ENCODE assay signal across 8 cellular contexts in the genomic region with DNA sequence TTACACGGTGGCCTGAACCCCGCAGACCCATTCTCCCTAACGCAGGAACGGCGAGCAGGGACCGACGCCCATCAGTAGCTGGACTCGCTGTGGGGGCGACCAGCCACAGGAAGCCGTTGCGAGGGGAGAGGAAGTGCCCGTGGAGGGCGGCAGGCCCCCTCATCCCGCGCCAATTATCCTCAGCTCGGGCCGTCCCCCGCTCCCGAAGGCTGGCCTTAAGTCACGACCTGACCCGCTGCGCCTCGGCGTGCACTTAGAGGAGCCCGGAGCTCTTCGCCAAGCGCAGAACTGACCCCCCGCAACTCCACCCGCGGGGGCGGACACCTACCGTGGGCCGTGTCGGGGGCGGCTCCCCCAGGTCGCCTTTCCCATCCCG. TPM values are rescaled to one million over a fixed set of nuclear protein-coding genes. Genes with fewer than 3 reads are reported as not detected.
DNase-seq lines count a peak whose midpoint lies in the region; ATAC-seq and TF ChIP-seq lines count a peak whose summit lies in the region.

No MANE protein-coding gene starts in this region.

- H3K4me3 ChIP-seq in thoracic aorta = peak overlapping the region; percentile 93

- TF ChIP-seq CTCF in thoracic aorta (IDR thresholded peaks at IDR 0.05) = no peak

- H3K27me3 Mint-ChIP-seq in activated CD4-positive, alpha-beta T cell treated with anti-CD3 and anti-CD28 coated beads for 36 hours = no peaks in the 10 kb centered on the region

- no peak for ATAC-seq in activated CD4-positive, alpha-beta T cell treated with anti-CD3 and anti-CD28 coated beads for 36 hours
- ATAC-seq in HG03196 (IDR thresholded peaks at IDR 0.05; ENCODE audit: unreplicated experiment) (peak; percentile 3), thoracic aorta (ENCODE audit: insufficient number of reproducible peaks, low FRiP score, low read depth) (no peak)

- peaks cover 19 to 24% of the 10 kb centered on the region in 2 donors for H3K4me1 ChIP-seq in thoracic aorta (ENCODE audit: control insufficient read depth in 1 of 2, low read depth in 2 of 2)

- POLR2A ChIA-PET in activated CD4-positive, alpha-beta T cell treated with anti-CD3 and anti-CD28 coated beads for 36 hours (lab: Charles Lee) = interaction anchor here (1.1 to 4.0 kb wide), 3 partner anchors 16 to 47 kb away, joined by 3 to 24 read pairs (median 7); a partner anchor contains a TSS

- peaks cover 43% of the 10 kb centered on the region for H3K36me3 Mint-ChIP-seq in activated CD4-positive, alpha-beta T cell treated with anti-CD3 and anti-CD28 coated beads for 36 hours (ENCODE audit: low read depth)

- H3K27me3 ChIP-seq in layer of hippocampus (ENCODE audit: control insufficient read depth, insufficient read depth, low read length) = no peaks in the 10 kb centered on the region
- no peaks in the 10 kb centered on the region for H3K27me3 ChIP-seq in thoracic aorta (replicated peaks; ENCODE audit: insufficient read depth)

- peaks cover 28% of the 10 kb centered on the region for H3K4me1 Mint-ChIP-seq in activated CD4-positive, alpha-beta T cell treated with anti-CD3 and anti-CD28 coated beads for 36 hours

- H3K27ac Mint-ChIP-seq in activated CD4-positive, alpha-beta T cell treated with anti-CD3 and anti-CD28 coated beads for 36 hours = peak overlapping the region; percentile 78

- CTCF ChIA-PET in activated CD4-positive, alpha-beta T cell treated with anti-CD3 and anti-CD28 coated beads for 36 hours (lab: Charles Lee) = interaction anchor here (0.6 to 1.5 kb wide), 5 partner anchors 11 to 773 kb away, joined by 3 to 5 read pairs (median 4); a partner anchor contains a TSS

- H3K9me3 Mint-ChIP-seq in activated CD4-positive, alpha-beta T cell treated with anti-CD3 and anti-CD28 coated beads for 36 hours (ENCODE audit: low read depth) = no peaks in the 10 kb centered on the region

- peaks cover 26% of the 10 kb centered on the region for H3K36me3 ChIP-seq in thoracic aorta

- H3K9me3 ChIP-seq in thoracic aorta = no peaks in the 10 kb centered on the region

- H3K27ac ChIP-seq in angular gyrus (ENCODE audit: low read depth, low read length) (peak overlapping the region; percentile 67), layer of hippocampus (ENCODE audit: low read depth, low read length) (peak overlapping the region; percentile 71), thoracic aorta (peak overlapping the region; percentile 69 to 84)

- no peak for DNase-seq in activated CD4-positive, alpha-beta T cell treated with anti-CD3 and anti-CD28 coated beads for 36 hours
- no peak for DNase-seq in activated CD4-positive, alpha-beta T cell treated with anti-CD3 and anti-CD28 coated beads for 4 hours
- DNase-seq in thoracic aorta (ENCODE audit: low spot score) (no peak), 8988T (no peak), medulla oblongata (ENCODE audit: extremely low spot score) (no peak)

- peak overlapping the region; percentile 87 for H3K4me3 Mint-ChIP-seq in activated CD4-positive, alpha-beta T cell treated with anti-CD3 and anti-CD28 coated beads for 36 hours

- intact Hi-C loops in activated CD4-positive, alpha-beta T cell treated with anti-CD3 and anti-CD28 coated beads for 36 hours (cut with DNase I, micrococcal nuclease) = loop anchor here (1.0 to 5.0 kb wide), 11 partner anchors 14 to 340 kb away; a partner anchor contains a TSS

RNA-seq across cellular contexts. Expression of a gene that starts 0.4 kb away (rescaled TPM):
- 10 to 100 TPM; 39.0 to 39.1 TPM for total RNA-seq in activated CD4-positive, alpha-beta T cell treated with anti-CD3 and anti-CD28 coated beads for 36 hours
- 10 to 100 TPM; 34.4 to 40.7 TPM for total RNA-seq in thoracic aorta

RNA-seq across cellular contexts. Expression of a gene that starts 0.6 kb away (rescaled TPM):
- 100 to 1,000 TPM; 100 to 102 TPM for total RNA-seq in activated CD4-positive, alpha-beta T cell treated with anti-CD3 and anti-CD28 coated beads for 36 hours
- 100 to 1,000 TPM in 1 of 2 donors, 10 to 100 TPM in 1; 93.8 to 108 TPM for total RNA-seq in thoracic aorta

RNA-seq across cellular contexts. Expression of a gene that starts 16.7 kb away (rescaled TPM):
- total RNA-seq in activated CD4-positive, alpha-beta T cell treated with anti-CD3 and anti-CD28 coated beads for 36 hours = 10 to 100 TPM; 30.0 to 36.6 TPM
- total RNA-seq in thoracic aorta = 10 to 100 TPM in 1 of 2 donors, 1 to 10 TPM in 1; 7.3 to 10.8 TPM

RNA-seq across cellular contexts. Expression of a gene that starts 16.8 kb away (rescaled TPM):
- 10 to 100 TPM; 29.4 to 45.3 TPM for total RNA-seq in activated CD4-positive, alpha-beta T cell treated with anti-CD3 and anti-CD28 coated beads for 36 hours
- 10 to 100 TPM; 13.7 to 33.6 TPM for total RNA-seq in thoracic aorta

RNA-seq across cellular contexts. Expression of a gene that starts 20.0 kb away (rescaled TPM):
- 100 to 1,000 TPM in 1 of 2 experiments, 10 to 100 TPM in 1; 94.0 to 116 TPM for total RNA-seq in activated CD4-positive, alpha-beta T cell treated with anti-CD3 and anti-CD28 coated beads for 36 hours
- total RNA-seq in thoracic aorta = 10 to 100 TPM; 19.8 to 33.4 TPM
